In the genomic region with DNA sequence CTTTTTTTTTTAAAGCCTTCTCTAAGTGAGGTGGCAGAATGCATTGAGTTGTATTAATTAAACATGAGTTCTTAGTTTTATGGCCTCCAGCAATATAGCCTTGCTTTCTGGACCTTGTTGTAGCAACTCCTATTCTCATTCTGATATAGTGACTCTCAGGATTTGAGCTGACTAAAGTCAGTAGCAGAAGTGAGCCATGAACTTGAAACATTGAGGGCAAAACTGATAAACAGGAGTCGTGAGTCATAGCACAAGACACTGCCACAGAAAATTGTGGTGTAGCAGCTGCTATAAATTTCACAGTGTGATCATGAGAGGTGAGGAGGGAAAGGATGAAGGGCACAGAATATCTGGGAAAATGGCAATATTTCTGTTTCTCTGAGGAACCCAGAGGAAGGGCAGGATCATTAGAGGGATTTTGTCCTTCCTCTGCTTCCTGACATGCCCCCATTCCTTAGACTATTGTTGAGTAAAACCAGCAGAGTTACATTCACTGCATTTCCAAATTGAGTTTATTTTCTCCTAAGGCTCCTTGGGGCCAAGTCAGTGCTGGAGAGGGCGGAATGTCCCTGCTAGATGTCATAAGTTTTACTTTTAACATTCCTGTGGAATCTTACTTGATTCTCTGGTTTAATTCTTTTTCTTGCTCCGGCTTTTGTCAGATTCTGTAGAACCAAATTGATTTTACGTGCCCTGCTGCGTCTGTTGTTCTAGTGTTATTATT, we compare ENCODE assay signal across 8 cellular contexts.
DNase-seq lines count a peak whose midpoint lies in the region; ATAC-seq lines count a peak whose summit lies in the region.

No MANE protein-coding gene starts in this region.

- peak; percentile 95 for ATAC-seq in HG02798 (IDR thresholded peaks at IDR 0.05; ENCODE audit: poor library complexity, unreplicated experiment)

- DNase-seq in activated naive CD4-positive, alpha-beta T cell treated with Interleukin-2 at 50 U/mL for 16 hours = peak; percentile 30
- no peak for DNase-seq in activated naive CD4-positive, alpha-beta T cell (lab: John Stamatoyannopoulos, UW)
- DNase-seq in SIG-M5 treated with dmso at 0.1 percent for 504 hours (lab: John Stamatoyannopoulos, UW; ENCODE audit: unreplicated experiment) (peak; percentile 48), glomerular visceral epithelial cell (ENCODE audit: extremely low spot score) (peak; percentile 8), NCI-H1092 treated with DMSO at 0.1 percent for 48 hours (lab: John Stamatoyannopoulos, UW) (no peak), NCI-H2227 (lab: John Stamatoyannopoulos, UW; ENCODE audit: unreplicated experiment) (no peak), superior temporal gyrus (ENCODE audit: extremely low spot score) (no peak)

Comparison
In these comparisons a context has a peak if more than half of its experiments do, and no peak if none do; other contexts are left out.
1. DNase-seq: peak in activated naive CD4-positive, alpha-beta T cell treated with Interleukin-2 at 50 U/mL for 16 hours (single experiment), SIG-M5 treated with dmso at 0.1 percent for 504 hours (single experiment) and glomerular visceral epithelial cell (single experiment); none in activated naive CD4-positive, alpha-beta T cell (0 of 4), NCI-H1092 treated with DMSO at 0.1 percent for 48 hours (single experiment), NCI-H2227 (single experiment) and superior temporal gyrus (single experiment).